8 cellular contexts compared by ENCODE assay signal in the genomic region with DNA sequence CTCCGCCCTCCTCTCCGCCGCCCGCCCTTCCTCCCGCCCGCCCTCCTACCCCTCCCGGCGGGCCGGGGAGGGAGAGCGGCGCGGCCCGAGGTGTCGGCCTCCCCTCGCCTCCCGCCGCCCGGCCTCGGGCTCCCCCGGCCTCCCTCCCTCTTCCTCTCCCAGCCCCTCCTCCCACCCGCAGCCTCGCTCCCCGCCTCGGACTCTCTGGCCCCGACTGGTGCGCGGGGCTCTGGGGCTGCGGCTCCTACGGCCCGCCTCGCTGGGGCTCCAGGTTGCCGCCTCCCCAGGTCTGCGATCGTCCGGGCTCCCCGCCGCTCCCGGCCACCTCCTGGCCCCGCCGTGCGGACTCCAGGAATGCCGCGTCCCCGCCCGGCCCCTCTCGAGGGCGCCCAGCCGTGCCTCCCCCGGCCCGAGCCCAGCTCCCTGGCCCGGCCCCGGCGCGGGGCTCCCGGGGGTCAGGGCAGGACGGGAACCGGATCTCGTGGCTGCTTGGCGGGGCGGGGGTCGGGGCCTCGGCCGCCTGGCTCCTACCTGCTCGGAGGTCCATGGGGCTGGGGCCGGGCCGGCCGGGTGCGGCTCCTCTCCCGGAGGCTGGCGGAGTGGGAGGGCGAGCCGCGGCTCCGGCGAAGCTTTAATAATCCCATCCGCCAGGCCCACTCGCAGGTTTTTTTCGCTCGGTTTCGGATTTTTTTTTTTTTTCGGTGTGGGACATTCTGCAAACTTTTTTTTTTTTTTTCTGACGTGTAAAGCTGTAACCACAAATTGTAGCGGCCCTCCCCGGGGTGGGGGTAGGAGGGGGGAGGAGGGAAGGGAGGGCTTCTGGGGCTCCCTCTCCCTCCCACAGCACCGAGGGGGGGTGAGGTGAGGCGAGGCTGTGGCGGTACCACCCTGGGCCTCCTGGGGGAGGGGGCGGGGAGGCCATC. TPM values are rescaled to one million over a fixed set of nuclear protein-coding genes. Genes with fewer than 3 reads are reported as not detected.
DNase-seq lines count a peak whose midpoint lies in the region; ATAC-seq and TF ChIP-seq lines count a peak whose summit lies in the region.

A gene (minus strand): TSS at position 606 of the 923 bp plus-strand sequence. CDS start 59 bp downstream, at position 547.

- intact Hi-C loops in CD4-positive, alpha-beta memory T cell (cut with micrococcal nuclease) = loop anchor here (1.0 to 5.0 kb wide), 2 partner anchors 20 to 106 kb away; a partner anchor contains a TSS

- DNase-seq in CD4-positive, alpha-beta memory T cell = peak; percentile 83 to 97 (median 87)
- DNase-seq in T-cell = peak; percentile 51 to 89 (median 84)
- DNase-seq in astrocyte of the cerebellum (ENCODE audit: low read depth) = no peak

- no peak for TF ChIP-seq CTCF in astrocyte of the cerebellum (IDR thresholded peaks at IDR 0.05; ENCODE audit: low read depth, low read length, missing control alignments)

- POLR2A ChIA-PET in CD4-positive, alpha-beta memory T cell (lab: Charles Lee; ENCODE audit: partially characterized antibody) = interaction anchor here (0.6 to 19.7 kb wide), 26 partner anchors 9 to 757 kb away, joined by 3 to 449 read pairs (median 4); a partner anchor contains a TSS
- POLR2A ChIA-PET in T-cell (lab: Charles Lee) = interaction anchor here in 1 of 2 donors (0.6 to 0.7 kb wide), 2 partner anchors 28 to 366 kb away, joined by 5 to 6 read pairs; no protein-coding TSS in a partner anchor

- peak within 1 kb of the TSS; percentile 89 to 99 (median 95) for H3K4me3 Mint-ChIP-seq in CD4-positive, alpha-beta memory T cell
- peak within 1 kb of the TSS; percentile 87 to 93 (median 89) for H3K4me3 Mint-ChIP-seq in T-cell

- in situ Hi-C loops in astrocyte of the cerebellum (cut with HindIII; ENCODE audit: low sequenced_read_pairs) = no loop called here

- no peaks in the 10 kb centered on the region for H3K9me3 ChIP-seq in CD4-positive, alpha-beta memory T cell (ENCODE audit: control insufficient read depth in 1 of 2, low read length in 2 of 2)
- no peaks in the 10 kb centered on the region for H3K9me3 ChIP-seq in skeletal muscle tissue (ENCODE audit: control insufficient read depth in 3 of 3, low read length in 3 of 3)

- H3K9ac ChIP-seq in skeletal muscle tissue (ENCODE audit: low read depth in 1 of 3, low read length in 3 of 3) = peak within 1 kb of the TSS; percentile 51 to 68 (median 65)

- CTCF ChIA-PET in CD4-positive, alpha-beta memory T cell (lab: Charles Lee; ENCODE audit: partially characterized antibody) = interaction anchor here (1.1 to 24.8 kb wide), 7 partner anchors 10 to 110 kb away, joined by 3 to 1065 read pairs (median 16); a partner anchor contains a TSS
- CTCF ChIA-PET in T-cell (lab: Charles Lee) = interaction anchor here (0.5 to 1.7 kb wide), 11 partner anchors 9 to 120 kb away, joined by 3 to 30 read pairs (median 7); a partner anchor contains a TSS

- peak; percentile 40 for ATAC-seq in HG02970 (IDR thresholded peaks at IDR 0.05; ENCODE audit: low FRiP score, unreplicated experiment)
- peak; percentile 64 to 80 (median 66) for ATAC-seq in T-cell (replicated peaks in 1 of 4)
- ATAC-seq in GM18519 (IDR thresholded peaks at IDR 0.05; ENCODE audit: low FRiP score, unreplicated experiment) = no peak
- no peak for ATAC-seq in HG02852 (IDR thresholded peaks at IDR 0.05; ENCODE audit: unreplicated experiment)

- peak within 1 kb of the TSS; percentile 92 to 99 (median 97) for H3K27ac Mint-ChIP-seq in CD4-positive, alpha-beta memory T cell
- H3K27ac Mint-ChIP-seq in T-cell = peak within 1 kb of the TSS; percentile 89 to 93

- H3K27ac ChIP-seq in CD4-positive, alpha-beta memory T cell (ENCODE audit: low read depth, low read length) = peak within 1 kb of the TSS; percentile 75
- H3K27ac ChIP-seq in skeletal muscle tissue (ENCODE audit: low read depth, low read length) = peak within 1 kb of the TSS; percentile 71

- peaks cover 62% of the 10 kb centered on the region for H3K4me1 ChIP-seq in CD4-positive, alpha-beta memory T cell (ENCODE audit: insufficient read depth, low read length)
- peaks cover 16 to 31% (median 24%) of the 10 kb centered on the region in 3 donors for H3K4me1 ChIP-seq in skeletal muscle tissue (ENCODE audit: control insufficient read depth in 3 of 3, insufficient read depth in 3 of 3, low read length in 3 of 3)

- peak within 1 kb of the TSS; percentile 34 to 63 for H3K4me3 ChIP-seq in CD4-positive, alpha-beta memory T cell (ENCODE audit: low read length in 2 of 2)
- peak within 1 kb of the TSS; percentile 60 for H3K4me3 ChIP-seq in astrocyte of the cerebellum (ENCODE audit: low read depth, low read length)
- peak within 1 kb of the TSS; percentile 47 for H3K4me3 ChIP-seq in iPS-11a (ENCODE audit: low read depth, low read length)
- peak within 1 kb of the TSS; percentile 48 to 63 (median 50) for H3K4me3 ChIP-seq in skeletal muscle tissue (ENCODE audit: low read length in 3 of 3)

- H3K27me3 Mint-ChIP-seq in CD4-positive, alpha-beta memory T cell = peaks cover 4% of the 10 kb centered on the region in 2 donors
- H3K27me3 Mint-ChIP-seq in T-cell = peaks cover 10 to 17% of the 10 kb centered on the region in 2 donors

- no peaks in the 10 kb centered on the region for H3K27me3 ChIP-seq in CD4-positive, alpha-beta memory T cell (ENCODE audit: insufficient read depth, low read length)
- peaks cover 19 to 56% (median 53%) of the 10 kb centered on the region in 3 donors for H3K27me3 ChIP-seq in skeletal muscle tissue (ENCODE audit: control insufficient read depth in 3 of 3, insufficient read depth in 3 of 3, low read length in 3 of 3)

- H3K4me1 Mint-ChIP-seq in CD4-positive, alpha-beta memory T cell = peaks cover 43 to 76% (median 50%) of the 10 kb centered on the region in 4 donors
- H3K4me1 Mint-ChIP-seq in T-cell = peaks cover 49 to 56% (median 50%) of the 10 kb centered on the region in 3 donors

- peaks cover 0 to 2% (median 0%) of the 10 kb centered on the region in 8 donors for H3K9me3 Mint-ChIP-seq in CD4-positive, alpha-beta memory T cell
- H3K9me3 Mint-ChIP-seq in T-cell = no peaks in the 10 kb centered on the region

- peaks cover 0 to 10% of the 10 kb centered on the region in 2 donors for H3K36me3 Mint-ChIP-seq in CD4-positive, alpha-beta memory T cell
- no peaks in the 10 kb centered on the region for H3K36me3 Mint-ChIP-seq in T-cell

- H3K36me3 ChIP-seq in CD4-positive, alpha-beta memory T cell (ENCODE audit: insufficient read depth, low read length) = no peaks in the 10 kb centered on the region
- no peaks in the 10 kb centered on the region for H3K36me3 ChIP-seq in skeletal muscle tissue (ENCODE audit: control insufficient read depth in 3 of 3, insufficient read depth in 3 of 3, low read length in 3 of 3)

RNA-seq across cellular contexts. Expression of the gene that starts here (rescaled TPM):
- 1 to 10 TPM; 5.4 to 6.4 TPM for total RNA-seq in CD4-positive, alpha-beta memory T cell
- polyA plus RNA-seq in CD4-positive, alpha-beta memory T cell = 1 to 10 TPM in 1 of 2 donors, under 1 TPM in 1; 0.45 to 4.4 TPM
- 1 to 10 TPM; 2.2 to 8.5 (median 4.1) TPM for total RNA-seq in T-cell
- 1.0 TPM for total RNA-seq in skeletal muscle tissue

Comparison
In these comparisons a context has a peak if more than half of its experiments do, and no peak if none do; other contexts are left out.
1. ATAC-seq: peak in HG02970 (single experiment) and T-cell (4 of 4); none in GM18519 (single experiment) and HG02852 (single experiment).
2. Peak in every context shown above with its lines, with median percentiles within 50 percentile points of each other: H3K4me3 ChIP-seq.